8 cellular contexts compared by ENCODE assay signal in genomic region chr19:51337861-51338562, GRCh38. TPM values are rescaled to one million over a fixed set of nuclear protein-coding genes. Genes with fewer than 3 reads are reported as not detected.
DNase-seq lines count a peak whose midpoint lies in the region; ATAC-seq, FAIRE-seq and TF ChIP-seq lines count a peak whose summit lies in the region.

No MANE protein-coding gene starts in this region.

- no peaks in the 10 kb centered on the region for H3K27me3 ChIP-seq in keratinocyte (ENCODE audit: control insufficient read depth, extremely low read depth, insufficient read depth, low read length)

- peak overlapping the region; percentile 86 for H3K4me3 Mint-ChIP-seq in stimulated activated naive CD8-positive, alpha-beta T cell treated with anti-CD3 and anti-CD28 coated beads, Interleukin-15, Interleukin-2, amounts not matched to agents 100 ng/mL and 50 ng/mL, for 24 hours
- peak overlapping the region; percentile 91 for H3K4me3 Mint-ChIP-seq in activated B cell treated with CpG ODN at 0.5 μM for 24 hours

- intact Hi-C loops in activated B cell treated with CpG ODN at 0.5 μM for 24 hours (cut with micrococcal nuclease), result loop anchor here (1.0 to 5.0 kb wide), 7 partner anchors 69 to 441 kb away; no protein-coding TSS in a partner anchor

- H2AFZ ChIP-seq in keratinocyte (ENCODE audit: control insufficient read depth, low read length), result no peak overlapping the region

- DNase-seq in stimulated activated naive CD8-positive, alpha-beta T cell treated with anti-CD3 and anti-CD28 coated beads, Interleukin-15, Interleukin-2, amounts not matched to agents 100 U/mL and 50 U/mL, for 24 hours, result no peak
- DNase-seq in activated B cell treated with CpG ODN at 0.5 μM for 24 hours (no peak), keratinocyte (ENCODE audit: low read depth, low spot score) (no peak), NOMO-1 treated with dmso at 0.1 percent for 144 hours (lab: John Stamatoyannopoulos, UW; ENCODE audit: unreplicated experiment) (no peak), RPMI8226 (no peak), HTR-8/SVneo (ENCODE audit: insufficient read length, low spot score) (no peak), kidney tubule cell (ENCODE audit: low spot score) (no peak)

- H3K9ac ChIP-seq in keratinocyte (ENCODE audit: control insufficient read depth, extremely low read depth, insufficient read depth, low read length), result no peak overlapping the region

- no peaks in the 10 kb centered on the region for H3K36me3 ChIP-seq in keratinocyte (ENCODE audit: control insufficient read depth in 2 of 2, extremely low read depth in 1 of 2, insufficient read depth in 2 of 2, low read length in 2 of 2)

- FAIRE-seq in keratinocyte (lab: Jason Lieb, UNC) (no peak), HTR-8/SVneo (lab: Jason Lieb, UNC) (no peak)

- no peaks in the 10 kb centered on the region for H3K79me2 ChIP-seq in keratinocyte (ENCODE audit: control insufficient read depth, insufficient read depth, low read length)

- H3K36me3 Mint-ChIP-seq in stimulated activated naive CD8-positive, alpha-beta T cell treated with anti-CD3 and anti-CD28 coated beads, Interleukin-15, Interleukin-2, amounts not matched to agents 100 ng/mL and 50 ng/mL, for 24 hours (ENCODE audit: low read depth), result no peaks in the 10 kb centered on the region
- no peaks in the 10 kb centered on the region for H3K36me3 Mint-ChIP-seq in activated B cell treated with CpG ODN at 0.5 μM for 24 hours (ENCODE audit: low read depth)

- peaks cover 6% of the 10 kb centered on the region for H3K27me3 Mint-ChIP-seq in stimulated activated naive CD8-positive, alpha-beta T cell treated with anti-CD3 and anti-CD28 coated beads, Interleukin-15, Interleukin-2, amounts not matched to agents 100 ng/mL and 50 ng/mL, for 24 hours
- H3K27me3 Mint-ChIP-seq in activated B cell treated with CpG ODN at 0.5 μM for 24 hours, result no peaks in the 10 kb centered on the region

- peaks cover 22% of the 10 kb centered on the region for H3K4me1 Mint-ChIP-seq in stimulated activated naive CD8-positive, alpha-beta T cell treated with anti-CD3 and anti-CD28 coated beads, Interleukin-15, Interleukin-2, amounts not matched to agents 100 ng/mL and 50 ng/mL, for 24 hours (ENCODE audit: low read depth)
- peaks cover 29% of the 10 kb centered on the region for H3K4me1 Mint-ChIP-seq in activated B cell treated with CpG ODN at 0.5 μM for 24 hours

- CTCF ChIA-PET in activated B cell treated with CpG ODN at 0.5 μM for 24 hours (lab: Charles Lee), result interaction anchor here (0.7 to 2.9 kb wide), 10 partner anchors 57 to 323 kb away, joined by 3 to 17 read pairs (median 6); partner anchors contain the start of gene SIGLEC10

- H3K4me2 ChIP-seq in keratinocyte (ENCODE audit: control insufficient read depth, extremely low read depth, insufficient read depth, low read depth, low read length), result peak overlapping the region; percentile 84

- no peak for TF ChIP-seq CTCF in activated B cell treated with CpG ODN at 0.5 μM for 24 hours (IDR thresholded peaks at IDR 0.05)
- no peak for TF ChIP-seq CTCF in keratinocyte (optimal IDR thresholded peaks at IDR 0.05 in 1 of 3, IDR thresholded peaks at IDR 0.05 in 1 of 3, conservative IDR thresholded peaks at IDR 0.05 in 1 of 3; ENCODE audit: extremely low read depth in 1 of 3, insufficient read depth in 2 of 3, low read length in 3 of 3)

- no peaks in the 10 kb centered on the region for H3K9me3 ChIP-seq in keratinocyte (ENCODE audit: control insufficient read depth, low read depth, low read length)

- H3K27ac Mint-ChIP-seq in stimulated activated naive CD8-positive, alpha-beta T cell treated with anti-CD3 and anti-CD28 coated beads, Interleukin-15, Interleukin-2, amounts not matched to agents 100 ng/mL and 50 ng/mL, for 24 hours, result peak overlapping the region; percentile 87
- no peak overlapping the region for H3K27ac Mint-ChIP-seq in activated B cell treated with CpG ODN at 0.5 μM for 24 hours

- dilution Hi-C loops in keratinocyte (cut with MboI; ENCODE audit: extremely low pct_ligation_motif_present, low sequenced_read_pairs), result no loop called here

- no peak overlapping the region for H3K4me3 ChIP-seq in keratinocyte (ENCODE audit: control insufficient read depth in 2 of 3, extremely low read depth in 1 of 3, insufficient read depth in 2 of 3, low read depth in 1 of 3, low read length in 3 of 3)

- H3K27ac ChIP-seq in keratinocyte (ENCODE audit: control insufficient read depth, insufficient read depth, low read length), result no peak overlapping the region

- no peaks in the 10 kb centered on the region for H3K9me1 ChIP-seq in keratinocyte (ENCODE audit: control insufficient read depth, extremely low read depth, insufficient read depth, low read length)

- H3K9me3 Mint-ChIP-seq in stimulated activated naive CD8-positive, alpha-beta T cell treated with anti-CD3 and anti-CD28 coated beads, Interleukin-15, Interleukin-2, amounts not matched to agents 100 ng/mL and 50 ng/mL, for 24 hours, result no peaks in the 10 kb centered on the region
- no peaks in the 10 kb centered on the region for H3K9me3 Mint-ChIP-seq in activated B cell treated with CpG ODN at 0.5 μM for 24 hours

- ATAC-seq in stimulated activated naive CD8-positive, alpha-beta T cell treated with anti-CD3 and anti-CD28 coated beads, Interleukin-15, Interleukin-2, amounts not matched to agents 100 U/mL and 50 U/mL, for 24 hours, result no peak
- no peak for ATAC-seq in activated B cell treated with CpG ODN at 0.5 μM for 24 hours (ENCODE audit: low read depth)

- POLR2A ChIA-PET in activated B cell treated with CpG ODN at 0.5 μM for 24 hours (lab: Charles Lee), result interaction anchor here (4.9 kb wide), 1 partner anchor 80 kb away, joined by 49 read pairs; the partner anchor contains the start of gene SIGLEC10

- H3K4me1 ChIP-seq in keratinocyte (ENCODE audit: control insufficient read depth, extremely low read depth, insufficient read depth, low read length), result peaks cover 8% of the 10 kb centered on the region

- no peaks in the 10 kb centered on the region for H4K20me1 ChIP-seq in keratinocyte (ENCODE audit: control insufficient read depth, extremely low read depth, insufficient read depth, low read length)

RNA-seq across cellular contexts. Expression of gene VSIG10L, which starts 3.9 kb away (rescaled TPM):
- 0.95 and 0.98 TPM in 2 replicates for total RNA-seq in activated B cell treated with CpG ODN at 0.5 μM for 24 hours
- polyA plus RNA-seq in keratinocyte, result 1.2 to 2.0 TPM (median 1.5 TPM) in 3 replicates
- 15.3 TPM for polyA plus RNA-seq in keratinocyte (2011; ENCODE audit: low read depth)
- polyA plus RNA-seq in keratinocyte (2011; cell fraction: cytosol; rRNA removed), result 1.2 and 1.3 TPM in 2 replicates
- polyA plus RNA-seq in keratinocyte (2011; cell fraction: nucleus; rRNA removed), result 6.8 and 8.9 TPM in 2 replicates
- 1.1 and 28.4 TPM in 2 replicates for polyA plus RNA-seq in keratinocyte (2012; ENCODE audit: low replicate concordance)
- polyA minus RNA-seq in keratinocyte, result 0.19 to 1.4 TPM (median 1.0 TPM) in 3 replicates
- 0.77 TPM for polyA minus RNA-seq in keratinocyte (2011; cell fraction: cytosol; rRNA and poly(A)+ RNA removed)
- 0.95 and 1.4 TPM in 2 replicates for polyA minus RNA-seq in keratinocyte (2011; cell fraction: nucleus; rRNA and poly(A)+ RNA removed)

RNA-seq across cellular contexts. Expression of gene IGLON5, which starts 26.6 kb away (rescaled TPM):
- total RNA-seq in activated B cell treated with CpG ODN at 0.5 μM for 24 hours, result not detected in 2 replicates
- polyA plus RNA-seq in keratinocyte, result not detected in 3 replicates
- polyA plus RNA-seq in keratinocyte (2011; ENCODE audit: low read depth), result not detected
- polyA plus RNA-seq in keratinocyte (2011; cell fraction: cytosol; rRNA removed), result not detected in 2 replicates
- polyA plus RNA-seq in keratinocyte (2011; cell fraction: nucleus; rRNA removed), result not detected in 2 replicates
- 0.38 TPM in 1 of 2 replicates, not detected in the other for polyA plus RNA-seq in keratinocyte (2012; ENCODE audit: low replicate concordance)
- not detected in 3 replicates for polyA minus RNA-seq in keratinocyte
- polyA minus RNA-seq in keratinocyte (2011; cell fraction: cytosol; rRNA and poly(A)+ RNA removed), result not detected
- not detected in 2 replicates for polyA minus RNA-seq in keratinocyte (2011; cell fraction: nucleus; rRNA and poly(A)+ RNA removed)

RNA-seq across cellular contexts. Expression of gene ETFB, which starts 28.2 kb away (rescaled TPM):
- total RNA-seq in activated B cell treated with CpG ODN at 0.5 μM for 24 hours, result 43.8 and 49.0 TPM in 2 replicates
- polyA plus RNA-seq in keratinocyte, result 95.2 to 115 TPM (median 102 TPM) in 3 replicates
- 88.1 TPM for polyA plus RNA-seq in keratinocyte (2011; ENCODE audit: low read depth)
- polyA plus RNA-seq in keratinocyte (2011; cell fraction: cytosol; rRNA removed), result 44.3 and 120 TPM in 2 replicates
- polyA plus RNA-seq in keratinocyte (2011; cell fraction: nucleus; rRNA removed), result 63.2 and 70.5 TPM in 2 replicates
- 64.1 and 127 TPM in 2 replicates for polyA plus RNA-seq in keratinocyte (2012; ENCODE audit: low replicate concordance)
- 40.9 to 102 TPM (median 50.5 TPM) in 3 replicates for polyA minus RNA-seq in keratinocyte
- 108 TPM for polyA minus RNA-seq in keratinocyte (2011; cell fraction: cytosol; rRNA and poly(A)+ RNA removed)
- polyA minus RNA-seq in keratinocyte (2011; cell fraction: nucleus; rRNA and poly(A)+ RNA removed), result 13.9 and 22.8 TPM in 2 replicates

RNA-seq across cellular contexts. Expression of gene CLDND2, which starts 30.8 kb away (rescaled TPM):
- 2.2 TPM in 1 of 2 replicates, not detected in the other for total RNA-seq in activated B cell treated with CpG ODN at 0.5 μM for 24 hours
- 0.37 to 1.1 TPM in 2 of 3 replicates, not detected in the other for polyA plus RNA-seq in keratinocyte
- not detected for polyA plus RNA-seq in keratinocyte (2011; ENCODE audit: low read depth)
- not detected in 2 replicates for polyA plus RNA-seq in keratinocyte (2011; cell fraction: cytosol; rRNA removed)
- not detected in 2 replicates for polyA plus RNA-seq in keratinocyte (2011; cell fraction: nucleus; rRNA removed)
- 0.73 and 2.7 TPM in 2 replicates for polyA plus RNA-seq in keratinocyte (2012; ENCODE audit: low replicate concordance)
- not detected in 3 replicates for polyA minus RNA-seq in keratinocyte
- polyA minus RNA-seq in keratinocyte (2011; cell fraction: cytosol; rRNA and poly(A)+ RNA removed), result not detected
- polyA minus RNA-seq in keratinocyte (2011; cell fraction: nucleus; rRNA and poly(A)+ RNA removed), result not detected in 2 replicates

RNA-seq across cellular contexts. Expression of gene NKG7, which starts 34.4 kb away (rescaled TPM):
- total RNA-seq in activated B cell treated with CpG ODN at 0.5 μM for 24 hours, result 1.6 and 2.1 TPM in 2 replicates
- polyA plus RNA-seq in keratinocyte, result not detected in 3 replicates
- polyA plus RNA-seq in keratinocyte (2011; ENCODE audit: low read depth), result not detected
- not detected in 2 replicates for polyA plus RNA-seq in keratinocyte (2011; cell fraction: cytosol; rRNA removed)
- not detected in 2 replicates for polyA plus RNA-seq in keratinocyte (2011; cell fraction: nucleus; rRNA removed)
- polyA plus RNA-seq in keratinocyte (2012; ENCODE audit: low replicate concordance), result not detected in 2 replicates
- not detected in 3 replicates for polyA minus RNA-seq in keratinocyte
- polyA minus RNA-seq in keratinocyte (2011; cell fraction: cytosol; rRNA and poly(A)+ RNA removed), result not detected
- polyA minus RNA-seq in keratinocyte (2011; cell fraction: nucleus; rRNA and poly(A)+ RNA removed), result not detected in 2 replicates
